ENCODE assay signal across 1 cellular context in the genomic region with DNA sequence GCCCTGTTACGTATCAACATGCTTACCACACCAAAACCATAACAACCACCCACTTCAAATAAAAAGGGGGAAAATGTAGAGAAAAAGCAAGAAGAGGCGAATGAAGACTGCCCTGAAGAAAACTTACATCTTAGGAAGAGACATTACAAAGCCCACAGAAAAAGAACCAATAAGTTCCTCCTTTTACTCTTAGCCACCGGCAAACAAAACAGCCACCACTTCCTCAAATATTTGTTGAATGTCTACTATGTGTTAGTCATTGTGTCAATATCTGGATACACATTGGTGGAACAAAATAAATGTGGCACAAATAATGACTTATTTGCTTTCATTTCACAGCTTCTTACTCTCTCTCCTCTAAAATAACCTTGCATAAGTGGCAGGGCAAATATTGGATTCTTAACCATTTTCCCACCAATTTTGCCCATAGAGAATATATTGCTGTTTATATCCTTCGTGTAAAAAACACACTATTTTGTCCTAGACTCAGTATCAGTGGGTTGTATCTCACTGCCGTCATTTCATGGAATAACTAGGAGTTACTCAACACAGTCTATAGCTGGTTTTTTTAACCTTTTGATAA.
A peak's percentile ranks its signal among the peaks of the same experiment; 100 is the strongest.
TF ChIP-seq lines count a peak whose summit lies in the region.

No MANE protein-coding gene starts in this region.

TF ChIP-seq in K562, 482 proteins besides CTCF, POLR2A, EP300 and RAD21 (continued from another document and continues in another):
- TF ChIP-seq, protein P1, sequence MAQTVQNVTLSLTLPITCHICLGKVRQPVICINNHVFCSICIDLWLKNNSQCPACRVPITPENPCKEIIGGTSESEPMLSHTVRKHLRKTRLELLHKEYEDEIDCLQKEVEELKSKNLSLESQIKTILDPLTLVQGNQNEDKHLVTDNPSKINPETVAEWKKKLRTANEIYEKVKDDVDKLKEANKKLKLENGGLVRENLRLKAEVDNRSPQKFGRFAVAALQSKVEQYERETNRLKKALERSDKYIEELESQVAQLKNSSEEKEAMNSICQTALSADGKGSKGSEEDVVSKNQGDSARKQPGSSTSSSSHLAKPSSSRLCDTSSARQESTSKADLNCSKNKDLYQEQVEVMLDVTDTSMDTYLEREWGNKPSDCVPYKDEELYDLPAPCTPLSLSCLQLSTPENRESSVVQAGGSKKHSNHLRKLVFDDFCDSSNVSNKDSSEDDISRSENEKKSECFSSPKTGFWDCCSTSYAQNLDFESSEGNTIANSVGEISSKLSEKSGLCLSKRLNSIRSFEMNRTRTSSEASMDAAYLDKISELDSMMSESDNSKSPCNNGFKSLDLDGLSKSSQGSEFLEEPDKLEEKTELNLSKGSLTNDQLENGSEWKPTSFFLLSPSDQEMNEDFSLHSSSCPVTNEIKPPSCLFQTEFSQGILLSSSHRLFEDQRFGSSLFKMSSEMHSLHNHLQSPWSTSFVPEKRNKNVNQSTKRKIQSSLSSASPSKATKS (CRISPR knock-in tag; IDR thresholded peaks at IDR 0.05): no peak
- TF ChIP-seq, protein P2, sequence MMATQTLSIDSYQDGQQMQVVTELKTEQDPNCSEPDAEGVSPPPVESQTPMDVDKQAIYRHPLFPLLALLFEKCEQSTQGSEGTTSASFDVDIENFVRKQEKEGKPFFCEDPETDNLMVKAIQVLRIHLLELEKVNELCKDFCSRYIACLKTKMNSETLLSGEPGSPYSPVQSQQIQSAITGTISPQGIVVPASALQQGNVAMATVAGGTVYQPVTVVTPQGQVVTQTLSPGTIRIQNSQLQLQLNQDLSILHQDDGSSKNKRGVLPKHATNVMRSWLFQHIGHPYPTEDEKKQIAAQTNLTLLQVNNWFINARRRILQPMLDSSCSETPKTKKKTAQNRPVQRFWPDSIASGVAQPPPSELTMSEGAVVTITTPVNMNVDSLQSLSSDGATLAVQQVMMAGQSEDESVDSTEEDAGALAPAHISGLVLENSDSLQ (IDR thresholded peaks at IDR 0.05): peak; percentile 17; the same call in 1 of the 2 replicates
- TF ChIP-seq FOXA3 (CRISPR knock-in tag; conservative IDR thresholded peaks at IDR 0.05 in 1 of 2, IDR thresholded peaks at IDR 0.05 in 1 of 2): peak; percentile 99 to 100
- TF ChIP-seq MAZ (CRISPR knock-in tag; conservative IDR thresholded peaks at IDR 0.05 in 1 of 2, IDR thresholded peaks at IDR 0.05 in 1 of 2): peak in 1 of 2 experiments; percentile 25; a peak in 1 of 4 replicates
- 0 out of 2 replicates have a peak, but pooled peaks have one; percentile 1 for TF ChIP-seq MAFF (IDR thresholded peaks at IDR 0.05; ENCODE audit: low read length)
- TF ChIP-seq NCOA6 (IDR thresholded peaks at IDR 0.05): no peak
- TF ChIP-seq ELF4 (CRISPR knock-in tag; IDR thresholded peaks at IDR 0.05): peak; percentile 47; the same call in 1 of the 2 replicates
- peak; percentile 45 to 68; a peak in 2 of 4 replicates for TF ChIP-seq FOXK2 (conservative IDR thresholded peaks at IDR 0.05 in 1 of 2, IDR thresholded peaks at IDR 0.05 in 1 of 2; ENCODE audit: low read depth in 2 of 2)
- TF ChIP-seq ATF7 (IDR thresholded peaks at IDR 0.05): peak; percentile 40
- TF ChIP-seq MTA1 (IDR thresholded peaks at IDR 0.05; ENCODE audit: borderline replicate concordance): peak; percentile 59; the same call in 1 of the 2 replicates
- no peak for TF ChIP-seq KLF6 (CRISPR knock-in tag; IDR thresholded peaks at IDR 0.05; ENCODE audit: borderline replicate concordance)
- 0 out of 2 replicates have a peak, but pooled peaks have one; percentile 35 for TF ChIP-seq ELF2 (CRISPR knock-in tag; IDR thresholded peaks at IDR 0.05)
- TF ChIP-seq TAF7 (tag; IDR thresholded peaks at IDR 0.05): 0 out of 2 replicates have a peak, but pooled peaks have one; percentile 20
- TF ChIP-seq SMARCC2 (IDR thresholded peaks at IDR 0.05; ENCODE audit: low read depth): peak; percentile 80; the same call in 1 of the 2 replicates
- TF ChIP-seq RBM25 (IDR thresholded peaks at IDR 0.05; ENCODE audit: low read depth, low read length, severe bottlenecking): peak; percentile 6
- TF ChIP-seq SMARCA4 (IDR thresholded peaks at IDR 0.05): peak; percentile 89
- TF ChIP-seq, protein P3, sequence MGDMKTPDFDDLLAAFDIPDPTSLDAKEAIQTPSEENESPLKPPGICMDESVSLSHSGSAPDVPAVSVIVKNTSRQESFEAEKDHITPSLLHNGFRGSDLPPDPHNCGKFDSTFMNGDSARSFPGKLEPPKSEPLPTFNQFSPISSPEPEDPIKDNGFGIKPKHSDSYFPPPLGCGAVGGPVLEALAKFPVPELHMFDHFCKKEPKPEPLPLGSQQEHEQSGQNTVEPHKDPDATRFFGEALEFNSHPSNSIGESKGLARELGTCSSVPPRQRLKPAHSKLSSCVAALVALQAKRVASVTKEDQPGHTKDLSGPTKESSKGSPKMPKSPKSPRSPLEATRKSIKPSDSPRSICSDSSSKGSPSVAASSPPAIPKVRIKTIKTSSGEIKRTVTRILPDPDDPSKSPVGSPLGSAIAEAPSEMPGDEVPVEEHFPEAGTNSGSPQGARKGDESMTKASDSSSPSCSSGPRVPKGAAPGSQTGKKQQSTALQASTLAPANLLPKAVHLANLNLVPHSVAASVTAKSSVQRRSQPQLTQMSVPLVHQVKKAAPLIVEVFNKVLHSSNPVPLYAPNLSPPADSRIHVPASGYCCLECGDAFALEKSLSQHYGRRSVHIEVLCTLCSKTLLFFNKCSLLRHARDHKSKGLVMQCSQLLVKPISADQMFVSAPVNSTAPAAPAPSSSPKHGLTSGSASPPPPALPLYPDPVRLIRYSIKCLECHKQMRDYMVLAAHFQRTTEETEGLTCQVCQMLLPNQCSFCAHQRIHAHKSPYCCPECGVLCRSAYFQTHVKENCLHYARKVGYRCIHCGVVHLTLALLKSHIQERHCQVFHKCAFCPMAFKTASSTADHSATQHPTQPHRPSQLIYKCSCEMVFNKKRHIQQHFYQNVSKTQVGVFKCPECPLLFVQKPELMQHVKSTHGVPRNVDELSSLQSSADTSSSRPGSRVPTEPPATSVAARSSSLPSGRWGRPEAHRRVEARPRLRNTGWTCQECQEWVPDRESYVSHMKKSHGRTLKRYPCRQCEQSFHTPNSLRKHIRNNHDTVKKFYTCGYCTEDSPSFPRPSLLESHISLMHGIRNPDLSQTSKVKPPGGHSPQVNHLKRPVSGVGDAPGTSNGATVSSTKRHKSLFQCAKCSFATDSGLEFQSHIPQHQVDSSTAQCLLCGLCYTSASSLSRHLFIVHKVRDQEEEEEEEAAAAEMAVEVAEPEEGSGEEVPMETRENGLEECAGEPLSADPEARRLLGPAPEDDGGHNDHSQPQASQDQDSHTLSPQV (IDR thresholded peaks at IDR 0.05): peak; percentile 35
- no peak for TF ChIP-seq ZNF146 (CRISPR knock-in tag; IDR thresholded peaks at IDR 0.05; ENCODE audit: unreplicated experiment)
- TF ChIP-seq, protein P4, sequence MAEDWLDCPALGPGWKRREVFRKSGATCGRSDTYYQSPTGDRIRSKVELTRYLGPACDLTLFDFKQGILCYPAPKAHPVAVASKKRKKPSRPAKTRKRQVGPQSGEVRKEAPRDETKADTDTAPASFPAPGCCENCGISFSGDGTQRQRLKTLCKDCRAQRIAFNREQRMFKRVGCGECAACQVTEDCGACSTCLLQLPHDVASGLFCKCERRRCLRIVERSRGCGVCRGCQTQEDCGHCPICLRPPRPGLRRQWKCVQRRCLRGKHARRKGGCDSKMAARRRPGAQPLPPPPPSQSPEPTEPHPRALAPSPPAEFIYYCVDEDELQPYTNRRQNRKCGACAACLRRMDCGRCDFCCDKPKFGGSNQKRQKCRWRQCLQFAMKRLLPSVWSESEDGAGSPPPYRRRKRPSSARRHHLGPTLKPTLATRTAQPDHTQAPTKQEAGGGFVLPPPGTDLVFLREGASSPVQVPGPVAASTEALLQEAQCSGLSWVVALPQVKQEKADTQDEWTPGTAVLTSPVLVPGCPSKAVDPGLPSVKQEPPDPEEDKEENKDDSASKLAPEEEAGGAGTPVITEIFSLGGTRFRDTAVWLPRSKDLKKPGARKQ (CRISPR knock-in tag; IDR thresholded peaks at IDR 0.05): 0 out of 2 replicates have a peak, but pooled peaks have one; percentile 28
- TF ChIP-seq, protein P5, sequence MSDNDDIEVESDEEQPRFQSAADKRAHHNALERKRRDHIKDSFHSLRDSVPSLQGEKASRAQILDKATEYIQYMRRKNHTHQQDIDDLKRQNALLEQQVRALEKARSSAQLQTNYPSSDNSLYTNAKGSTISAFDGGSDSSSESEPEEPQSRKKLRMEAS (CRISPR knock-in tag; IDR thresholded peaks at IDR 0.05): no peak
- peak; percentile 27 for TF ChIP-seq MYC (IDR thresholded peaks at IDR 0.05; ENCODE audit: low read depth, low read length)
- TF ChIP-seq MYC (CRISPR knock-in tag; IDR thresholded peaks at IDR 0.05; ENCODE audit: borderline replicate concordance, low read depth): no peak
- TF ChIP-seq, protein P6, sequence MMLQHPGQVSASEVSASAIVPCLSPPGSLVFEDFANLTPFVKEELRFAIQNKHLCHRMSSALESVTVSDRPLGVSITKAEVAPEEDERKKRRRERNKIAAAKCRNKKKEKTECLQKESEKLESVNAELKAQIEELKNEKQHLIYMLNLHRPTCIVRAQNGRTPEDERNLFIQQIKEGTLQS (IDR thresholded peaks at IDR 0.05): peak; percentile 59; the same call in 1 of the 2 replicates
- TF ChIP-seq, protein P6 (CRISPR knock-in tag; conservative IDR thresholded peaks at IDR 0.05): no peak
- TF ChIP-seq ARID2 (IDR thresholded peaks at IDR 0.05): no peak
- TF ChIP-seq, protein P7, sequence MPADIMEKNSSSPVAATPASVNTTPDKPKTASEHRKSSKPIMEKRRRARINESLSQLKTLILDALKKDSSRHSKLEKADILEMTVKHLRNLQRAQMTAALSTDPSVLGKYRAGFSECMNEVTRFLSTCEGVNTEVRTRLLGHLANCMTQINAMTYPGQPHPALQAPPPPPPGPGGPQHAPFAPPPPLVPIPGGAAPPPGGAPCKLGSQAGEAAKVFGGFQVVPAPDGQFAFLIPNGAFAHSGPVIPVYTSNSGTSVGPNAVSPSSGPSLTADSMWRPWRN (IDR thresholded peaks at IDR 0.05; ENCODE audit: low read depth): 0 out of 2 replicates have a peak, but pooled peaks have one; percentile 19
- peak; percentile 99 for TF ChIP-seq SPI1 (IDR thresholded peaks at IDR 0.05; ENCODE audit: borderline replicate concordance, low read depth, low read length)
- TF ChIP-seq, protein P8, sequence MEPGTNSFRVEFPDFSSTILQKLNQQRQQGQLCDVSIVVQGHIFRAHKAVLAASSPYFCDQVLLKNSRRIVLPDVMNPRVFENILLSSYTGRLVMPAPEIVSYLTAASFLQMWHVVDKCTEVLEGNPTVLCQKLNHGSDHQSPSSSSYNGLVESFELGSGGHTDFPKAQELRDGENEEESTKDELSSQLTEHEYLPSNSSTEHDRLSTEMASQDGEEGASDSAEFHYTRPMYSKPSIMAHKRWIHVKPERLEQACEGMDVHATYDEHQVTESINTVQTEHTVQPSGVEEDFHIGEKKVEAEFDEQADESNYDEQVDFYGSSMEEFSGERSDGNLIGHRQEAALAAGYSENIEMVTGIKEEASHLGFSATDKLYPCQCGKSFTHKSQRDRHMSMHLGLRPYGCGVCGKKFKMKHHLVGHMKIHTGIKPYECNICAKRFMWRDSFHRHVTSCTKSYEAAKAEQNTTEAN (CRISPR knock-in tag; IDR thresholded peaks at IDR 0.05): no peak
- peak; percentile 73; the same call in 1 of the 2 replicates for TF ChIP-seq ZNF589 (CRISPR knock-in tag; IDR thresholded peaks at IDR 0.05; ENCODE audit: low read depth)
- TF ChIP-seq, protein P9, sequence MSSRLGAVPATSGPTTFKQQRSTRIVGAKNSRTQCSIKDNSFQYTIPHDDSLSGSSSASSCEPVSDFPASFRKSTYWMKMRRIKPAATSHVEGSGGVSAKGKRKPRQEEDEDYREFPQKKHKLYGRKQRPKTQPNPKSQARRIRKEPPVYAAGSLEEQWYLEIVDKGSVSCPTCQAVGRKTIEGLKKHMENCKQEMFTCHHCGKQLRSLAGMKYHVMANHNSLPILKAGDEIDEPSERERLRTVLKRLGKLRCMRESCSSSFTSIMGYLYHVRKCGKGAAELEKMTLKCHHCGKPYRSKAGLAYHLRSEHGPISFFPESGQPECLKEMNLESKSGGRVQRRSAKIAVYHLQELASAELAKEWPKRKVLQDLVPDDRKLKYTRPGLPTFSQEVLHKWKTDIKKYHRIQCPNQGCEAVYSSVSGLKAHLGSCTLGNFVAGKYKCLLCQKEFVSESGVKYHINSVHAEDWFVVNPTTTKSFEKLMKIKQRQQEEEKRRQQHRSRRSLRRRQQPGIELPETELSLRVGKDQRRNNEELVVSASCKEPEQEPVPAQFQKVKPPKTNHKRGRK (tag; IDR thresholded peaks at IDR 0.05): no peak
- TF ChIP-seq MEIS2 (IDR thresholded peaks at IDR 0.05; ENCODE audit: partially characterized antibody): peak; percentile 32
- TF ChIP-seq SAFB (IDR thresholded peaks at IDR 0.05; ENCODE audit: borderline replicate concordance, low read depth, low read length): no peak
- no peak for TF ChIP-seq TCF3 (CRISPR knock-in tag; IDR thresholded peaks at IDR 0.05)
- TF ChIP-seq NFATC3 (IDR thresholded peaks at IDR 0.05): no peak
- TF ChIP-seq FOSL1 (tag; conservative IDR thresholded peaks at IDR 0.05): peak; percentile 92
- TF ChIP-seq L3MBTL2 (IDR thresholded peaks at IDR 0.05): peak; percentile 35; the same call in 1 of the 2 replicates
- no peak for TF ChIP-seq TAF9B (IDR thresholded peaks at IDR 0.05; ENCODE audit: partially characterized antibody)
- peak; percentile 75; the same call in 1 of the 2 replicates for TF ChIP-seq NFRKB (IDR thresholded peaks at IDR 0.05; ENCODE audit: low read depth)
- TF ChIP-seq, protein P10, sequence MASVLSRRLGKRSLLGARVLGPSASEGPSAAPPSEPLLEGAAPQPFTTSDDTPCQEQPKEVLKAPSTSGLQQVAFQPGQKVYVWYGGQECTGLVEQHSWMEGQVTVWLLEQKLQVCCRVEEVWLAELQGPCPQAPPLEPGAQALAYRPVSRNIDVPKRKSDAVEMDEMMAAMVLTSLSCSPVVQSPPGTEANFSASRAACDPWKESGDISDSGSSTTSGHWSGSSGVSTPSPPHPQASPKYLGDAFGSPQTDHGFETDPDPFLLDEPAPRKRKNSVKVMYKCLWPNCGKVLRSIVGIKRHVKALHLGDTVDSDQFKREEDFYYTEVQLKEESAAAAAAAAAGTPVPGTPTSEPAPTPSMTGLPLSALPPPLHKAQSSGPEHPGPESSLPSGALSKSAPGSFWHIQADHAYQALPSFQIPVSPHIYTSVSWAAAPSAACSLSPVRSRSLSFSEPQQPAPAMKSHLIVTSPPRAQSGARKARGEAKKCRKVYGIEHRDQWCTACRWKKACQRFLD (CRISPR knock-in tag; IDR thresholded peaks at IDR 0.05): peak; percentile 92
- peak; percentile 80 for TF ChIP-seq DPF2 (IDR thresholded peaks at IDR 0.05)
- TF ChIP-seq SOX6 (IDR thresholded peaks at IDR 0.05): 0 out of 2 replicates have a peak, but pooled peaks have one; percentile 10
- TF ChIP-seq NFE2 (IDR thresholded peaks at IDR 0.05; ENCODE audit: low read depth): peak; percentile 28; the same call in 1 of the 2 replicates
- TF ChIP-seq LEF1 (IDR thresholded peaks at IDR 0.05): peak; percentile 78; the same call in 1 of the 2 replicates
- 0 out of 2 replicates have a peak, but pooled peaks have one; percentile 13 for TF ChIP-seq BRD4 (IDR thresholded peaks at IDR 0.05)
- TF ChIP-seq KLF16 (IDR thresholded peaks at IDR 0.05): no peak
- peak; percentile 73; the same call in 1 of the 2 replicates for TF ChIP-seq JUN (IDR thresholded peaks at IDR 0.05; ENCODE audit: borderline replicate concordance, low read depth, low read length)
- no peak for TF ChIP-seq JUN (CRISPR knock-in tag; IDR thresholded peaks at IDR 0.05; ENCODE audit: borderline replicate concordance)
- peak; percentile 79 for TF ChIP-seq FOXA1 (IDR thresholded peaks at IDR 0.05; ENCODE audit: borderline replicate concordance)
